In the genomic region with DNA sequence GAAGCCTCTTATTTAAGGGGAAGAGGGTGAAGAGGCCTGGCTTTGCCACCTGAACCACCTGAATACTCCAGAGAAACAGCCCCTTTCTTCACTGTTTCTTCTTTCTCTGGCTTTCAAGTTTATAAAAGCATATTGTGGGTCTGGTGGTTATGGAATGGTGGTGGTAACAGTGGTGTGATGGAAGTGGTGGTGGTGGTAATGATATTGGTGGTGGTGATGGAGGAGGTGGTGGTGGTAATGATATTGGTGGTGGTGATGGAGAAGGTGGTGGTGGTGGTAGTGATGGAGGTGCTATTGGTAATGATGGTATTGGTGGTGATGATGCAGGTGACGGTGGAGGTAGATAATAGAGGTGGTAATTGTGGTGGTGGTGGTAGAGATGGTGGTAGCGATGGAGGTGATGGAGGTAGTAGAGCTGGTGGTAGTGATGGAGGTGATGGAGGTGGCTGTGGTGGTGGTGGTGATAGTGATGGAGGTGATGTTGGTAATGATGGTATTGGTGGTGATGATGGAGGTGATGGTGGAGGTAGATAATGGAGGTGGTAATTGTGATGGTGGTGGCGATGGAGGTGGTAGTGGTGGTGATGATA, we compare ENCODE assay signal across 17 cellular contexts.
"Had no signal": no experiment of that assay in that cellular context is flagged by ENCODE, and none has a peak within 500 bp of the region (broad histone marks: within the 10 kb centered on the region; RNA-seq: fewer than 3 reads in every experiment).

No MANE protein-coding gene starts in this region.

- H3K36me3 ChIP-seq: colonic mucosa, heart right ventricle, neutrophil, thyroid gland had no signal

- ATAC-seq: activated CD4-positive, CD25-positive, alpha-beta regulatory T cell treated with anti-CD3 and anti-CD28 coated beads, Interleukin-2, amount 50 U/mL, for 24 hours; heart right ventricle; left ventricle myocardium superior had no signal

- H3K36me3 Mint-ChIP-seq: activated naive CD8-positive, alpha-beta T cell; mesothelial cell of epicardium had no signal

- FAIRE-seq: frontal cortex, kidney had no signal

- DNase-seq: activated effector memory CD4-positive, alpha-beta T cell treated with anti-CD3 and anti-CD28 coated beads, Interleukin-2, amount 50 U/mL, for 16 hours; activated T-cell treated with anti-CD3 and anti-CD28 coated beads, Interleukin-2, amount 50 U/mL, for 1 hour; anterior cingulate cortex; colonic mucosa; effector CD4-positive, alpha-beta T cell; heart right ventricle; kidney; left ventricle myocardium superior; retina; SW 1271; thyroid gland had no signal

- H3K4me3 Mint-ChIP-seq: activated naive CD8-positive, alpha-beta T cell; mesothelial cell of epicardium; T-helper 2 cell treated with Interferon-gamma antibody and Interleukin-4, amounts not matched to agents 5 μg/mL and 100 μg/mL, for 36 hours had no signal

- H3K4me3 ChIP-seq: colonic mucosa, heart right ventricle, thyroid gland had no signal

- H3K27ac Mint-ChIP-seq: activated naive CD8-positive, alpha-beta T cell; mesothelial cell of epicardium; T-helper 2 cell treated with Interferon-gamma antibody and Interleukin-4, amounts not matched to agents 5 μg/mL and 100 μg/mL, for 36 hours had no signal

- H3K27me3 ChIP-seq: colonic mucosa, thyroid gland had no signal

- H3K27ac ChIP-seq: neutrophil, thyroid gland had no signal

- H3K9me3 Mint-ChIP-seq: mesothelial cell of epicardium; T-helper 2 cell treated with Interferon-gamma antibody and Interleukin-4, amounts not matched to agents 5 μg/mL and 100 μg/mL, for 36 hours had no signal

- H3K4me1 ChIP-seq: colonic mucosa, thyroid gland had no signal

- H3K9me3 ChIP-seq: colonic mucosa, heart right ventricle, neutrophil, thyroid gland had no signal
